9 cellular contexts compared by ENCODE assay signal in genomic region chr7:33039905-33040292, GRCh38. TPM values are rescaled to one million over a fixed set of nuclear protein-coding genes. Genes with fewer than 3 reads are reported as not detected.
DNase-seq lines count a peak whose midpoint lies in the region; ATAC-seq and TF ChIP-seq lines count a peak whose summit lies in the region.
"Had no signal": no experiment of that assay in that cellular context is flagged by ENCODE, and none has a peak within 500 bp of the region (broad histone marks: within the 10 kb centered on the region; RNA-seq: fewer than 3 reads in every experiment).

No MANE protein-coding gene starts in this region.

- no peaks in the 10 kb centered on the region for H3K27me3 Mint-ChIP-seq in activated naive CD4-positive, alpha-beta T cell treated with anti-CD3 and anti-CD28 coated beads, Interleukin-2, amount 10 ng/mL, durations not matched to agents 7 days and 5 days
- H3K27me3 Mint-ChIP-seq in brain: no peaks in the 10 kb centered on the region
- no peaks in the 10 kb centered on the region for H3K27me3 Mint-ChIP-seq in mesothelial cell of epicardium (ENCODE audit: low read depth)

- peaks cover 24% of the 10 kb centered on the region for H3K4me1 ChIP-seq in upper lobe of right lung

- TF ChIP-seq CTCF in brain (conservative IDR thresholded peaks at IDR 0.05) (no peak), mesothelial cell of epicardium (IDR thresholded peaks at IDR 0.05; ENCODE audit: unreplicated experiment) (no peak), upper lobe of right lung (IDR thresholded peaks at IDR 0.05) (no peak)

- H3K9me3 ChIP-seq in upper lobe of right lung: no peaks in the 10 kb centered on the region

- no peaks in the 10 kb centered on the region for H3K36me3 ChIP-seq in upper lobe of right lung
- no peaks in the 10 kb centered on the region for H3K36me3 ChIP-seq in H7 (replicated peaks; ENCODE audit: control insufficient read depth, insufficient read depth, low read length)

- peak overlapping the region; percentile 78 for H3K4me3 Mint-ChIP-seq in activated naive CD4-positive, alpha-beta T cell treated with anti-CD3 and anti-CD28 coated beads, Interleukin-2, amount 10 ng/mL, durations not matched to agents 7 days and 5 days
- H3K4me3 Mint-ChIP-seq in brain: peak overlapping the region in 4 of 5 experiments; percentile 58 to 85 (median 72)
- peak overlapping the region; percentile 49 for H3K4me3 Mint-ChIP-seq in mesothelial cell of epicardium

- peak overlapping the region; percentile 77 for H3K27ac ChIP-seq in upper lobe of right lung

- ATAC-seq in upper lobe of right lung (no peak), HG03097 (IDR thresholded peaks at IDR 0.05; ENCODE audit: low FRiP score, unreplicated experiment) (no peak)

- H3K27me3 ChIP-seq in upper lobe of right lung (no peaks in the 10 kb centered on the region), H7 (ENCODE audit: control insufficient read depth, insufficient read depth, low read length) (no peaks in the 10 kb centered on the region)

- no peaks in the 10 kb centered on the region for H3K9me3 Mint-ChIP-seq in activated naive CD4-positive, alpha-beta T cell treated with anti-CD3 and anti-CD28 coated beads, Interleukin-2, amount 10 ng/mL, durations not matched to agents 7 days and 5 days
- H3K9me3 Mint-ChIP-seq in brain (no peaks in the 10 kb centered on the region), mesothelial cell of epicardium (no peaks in the 10 kb centered on the region)

- CTCF ChIA-PET in activated naive CD4-positive, alpha-beta T cell treated with anti-CD3 and anti-CD28 coated beads, Interleukin-2, amount 10 ng/mL, durations not matched to agents 7 days and 5 days (lab: Charles Lee): interaction anchor here (1.1 to 2.1 kb wide), 5 partner anchors 10 to 193 kb away, joined by 3 to 10 read pairs (median 6); partner anchors contain the start of gene RP9

- H3K4me3 ChIP-seq in upper lobe of right lung (peak overlapping the region; percentile 38), H7 (ENCODE audit: insufficient read depth, low read depth, low read length) (no peak overlapping the region)

- H3K27ac Mint-ChIP-seq in activated naive CD4-positive, alpha-beta T cell treated with anti-CD3 and anti-CD28 coated beads, Interleukin-2, amount 10 ng/mL, durations not matched to agents 7 days and 5 days: peak overlapping the region; percentile 84
- H3K27ac Mint-ChIP-seq in brain: peak overlapping the region in 4 of 5 experiments; percentile 7 to 78 (median 44)
- peak overlapping the region; percentile 51 for H3K27ac Mint-ChIP-seq in mesothelial cell of epicardium

- peaks cover 52% of the 10 kb centered on the region for H3K4me1 Mint-ChIP-seq in activated naive CD4-positive, alpha-beta T cell treated with anti-CD3 and anti-CD28 coated beads, Interleukin-2, amount 10 ng/mL, durations not matched to agents 7 days and 5 days
- H3K4me1 Mint-ChIP-seq in brain (peaks cover 62% of the 10 kb centered on the region), mesothelial cell of epicardium (peaks cover 31% of the 10 kb centered on the region)

- intact Hi-C loops in upper lobe of right lung (cut with DNase I): no loop called here

- DNase-seq in activated naive CD4-positive, alpha-beta T cell treated with anti-CD3 and anti-CD28 coated beads, Interleukin-2, amount 10 ng/mL, durations not matched to agents 7 days and 5 days: no peak
- DNase-seq in activated naive CD4-positive, alpha-beta T cell (lab: John Stamatoyannopoulos, UW): no peak
- DNase-seq in mesothelial cell of epicardium (ENCODE audit: low spot score in 2 of 2, unreplicated experiment in 2 of 2): no peak
- DNase-seq in upper lobe of right lung: no peak
- no peak for DNase-seq in stimulated activated CD4-positive, alpha-beta T cell treated with anti-CD3 and anti-CD28 coated beads, Interleukin-1b, Interleukin-23, amount 100 ng/mL, for 48 hours
- DNase-seq in H7: no peak
- DNase-seq: hippocampal formation had no signal

- H3K36me3 Mint-ChIP-seq in activated naive CD4-positive, alpha-beta T cell treated with anti-CD3 and anti-CD28 coated beads, Interleukin-2, amount 10 ng/mL, durations not matched to agents 7 days and 5 days: peaks cover 9% of the 10 kb centered on the region
- H3K36me3 Mint-ChIP-seq in brain (peaks cover 11% of the 10 kb centered on the region), mesothelial cell of epicardium (peaks cover 2% of the 10 kb centered on the region)

RNA-seq across cellular contexts. Expression of gene NT5C3A, which starts 22.7 kb away (rescaled TPM):
- polyA plus RNA-seq in brain (ENCODE audit: insufficient read depth, low read depth, low replicate concordance): 22.3 TPM
- 28.2 to 32.0 TPM (median 29.8 TPM) in 3 replicates for total RNA-seq in mesothelial cell of epicardium
- total RNA-seq in upper lobe of right lung: 34.0 TPM
- total RNA-seq in H7 (2014; rRNA removed; shearing (Covaris generic)): 20.0 and 27.5 TPM in 2 replicates
